ENCODE assay signal across 16 cellular contexts in genomic region chr7:50332241-50333176, GRCh38. TPM values are rescaled to one million over a fixed set of nuclear protein-coding genes. Genes with fewer than 3 reads are reported as not detected.
DNase-seq lines count a peak whose midpoint lies in the region; ATAC-seq and TF ChIP-seq lines count a peak whose summit lies in the region.
"Had no signal": no experiment of that assay in that cellular context is flagged by ENCODE, and none has a peak within 500 bp of the region (broad histone marks: within the 10 kb centered on the region; RNA-seq: fewer than 3 reads in every experiment).

No MANE protein-coding gene starts in this region.

- peak overlapping the region; percentile 95 for H3K4me2 ChIP-seq in Loucy (ENCODE audit: low read depth, low read length, poor library complexity, severe bottlenecking)

- no peak for TF ChIP-seq CTCF in Loucy (conservative IDR thresholded peaks at IDR 0.05; ENCODE audit: low read length)
- no peak for TF ChIP-seq CTCF in vagina (IDR thresholded peaks at IDR 0.05)

- no peak for ATAC-seq in stimulated activated naive CD8-positive, alpha-beta T cell treated with anti-CD3 and anti-CD28 coated beads, Interleukin-15, amount 100 ng/mL, for 72 hours
- no peak for ATAC-seq in stimulated activated naive CD8-positive, alpha-beta T cell treated with anti-CD3 and anti-CD28 coated beads, Interleukin-15, Interleukin-2, amounts not matched to agents 100 U/mL and 50 U/mL, for 24 hours
- ATAC-seq in GM21737 (IDR thresholded peaks at IDR 0.05; ENCODE audit: unreplicated experiment) (no peak), HG03095 (IDR thresholded peaks at IDR 0.05; ENCODE audit: unreplicated experiment) (no peak)
- ATAC-seq: heart right ventricle had no signal

- no peak for TF ChIP-seq POLR2A in vagina (IDR thresholded peaks at IDR 0.05)

- H3K27me3 Mint-ChIP-seq in stimulated activated naive CD8-positive, alpha-beta T cell treated with anti-CD3 and anti-CD28 coated beads, Interleukin-15, amount 100 ng/mL, for 72 hours = no peaks in the 10 kb centered on the region
- H3K27me3 Mint-ChIP-seq in dendritic cell treated with granulocyte-macrophage colony-stimulating factor and Interleukin-4, amounts not matched to agents 40 ng/mL and 50 ng/mL, for 4 days = no peaks in the 10 kb centered on the region

- H3K9me3 ChIP-seq in Loucy (ENCODE audit: insufficient read depth, low read depth, low read length) = no peaks in the 10 kb centered on the region
- H3K9me3 ChIP-seq in vagina = no peaks in the 10 kb centered on the region
- H3K9me3 ChIP-seq: esophagus squamous epithelium, heart right ventricle, prostate gland had no signal

- no peaks in the 10 kb centered on the region for H3K9me3 Mint-ChIP-seq in stimulated activated naive CD8-positive, alpha-beta T cell treated with anti-CD3 and anti-CD28 coated beads, Interleukin-15, amount 100 ng/mL, for 72 hours
- no peaks in the 10 kb centered on the region for H3K9me3 Mint-ChIP-seq in dendritic cell treated with granulocyte-macrophage colony-stimulating factor and Interleukin-4, amounts not matched to agents 40 ng/mL and 50 ng/mL, for 4 days

- peak in 1 of 2 donors; percentile 18 for DNase-seq in stimulated activated naive CD8-positive, alpha-beta T cell treated with anti-CD3 and anti-CD28 coated beads, Interleukin-15, amount 100 ng/mL, for 72 hours
- no peak for DNase-seq in stimulated activated naive CD8-positive, alpha-beta T cell treated with anti-CD3 and anti-CD28 coated beads, Interleukin-15, Interleukin-2, amounts not matched to agents 100 U/mL and 50 U/mL, for 24 hours
- DNase-seq in vagina (ENCODE audit: extremely low spot score in 2 of 2) = no peak
- no peak for DNase-seq in cortex of kidney (lab: John Stamatoyannopoulos, UW)
- DNase-seq: AML-193, esophagus squamous epithelium, heart right ventricle, kidney, NCI-H187, NCI-H526 treated with DMSO at 0.1 percent for 48 hours, SJCRH30 had no signal

- no peaks in the 10 kb centered on the region for H4K20me1 ChIP-seq in Loucy (ENCODE audit: insufficient read depth, low read length, poor library complexity, severe bottlenecking)

- peak overlapping the region; percentile 1 for H3K27ac ChIP-seq in vagina
- H3K27ac ChIP-seq: prostate gland, SJCRH30 had no signal

- H3K4me1 ChIP-seq in Loucy (ENCODE audit: insufficient read depth, low read length, poor library complexity, severe bottlenecking) (peaks cover 82% of the 10 kb centered on the region), vagina (no peaks in the 10 kb centered on the region)
- H3K4me1 ChIP-seq: prostate gland, SJCRH30 had no signal

- H3K4me3 Mint-ChIP-seq in stimulated activated naive CD8-positive, alpha-beta T cell treated with anti-CD3 and anti-CD28 coated beads, Interleukin-15, amount 100 ng/mL, for 72 hours = peak overlapping the region in 1 of 2 donors; percentile 61
- no peak overlapping the region for H3K4me3 Mint-ChIP-seq in dendritic cell treated with granulocyte-macrophage colony-stimulating factor and Interleukin-4, amounts not matched to agents 40 ng/mL and 50 ng/mL, for 4 days

- no peak overlapping the region for H2AFZ ChIP-seq in Loucy (ENCODE audit: low read length)

- peaks cover 14% of the 10 kb centered on the region for H3F3A ChIP-seq in Loucy (ENCODE audit: low read depth)

- H3K27me3 ChIP-seq in Loucy (ENCODE audit: insufficient read depth, low read length, poor library complexity, severe bottlenecking) = no peaks in the 10 kb centered on the region
- no peaks in the 10 kb centered on the region for H3K27me3 ChIP-seq in vagina

- H3K79me2 ChIP-seq in Loucy (ENCODE audit: insufficient read depth, low read length) = peaks cover 79% of the 10 kb centered on the region

- H3K27ac Mint-ChIP-seq in stimulated activated naive CD8-positive, alpha-beta T cell treated with anti-CD3 and anti-CD28 coated beads, Interleukin-15, amount 100 ng/mL, for 72 hours = peak overlapping the region; percentile 62 to 94
- H3K27ac Mint-ChIP-seq in dendritic cell treated with granulocyte-macrophage colony-stimulating factor and Interleukin-4, amounts not matched to agents 40 ng/mL and 50 ng/mL, for 4 days = peak overlapping the region; percentile 19

- peak overlapping the region; percentile 71 for H3K4me3 ChIP-seq in Loucy (ENCODE audit: low read length, poor library complexity, severe bottlenecking)
- H3K4me3 ChIP-seq in vagina = no peak overlapping the region
- H3K4me3 ChIP-seq: esophagus squamous epithelium, prostate gland, SJCRH30 had no signal

- peaks cover 50% of the 10 kb centered on the region for H3K36me3 Mint-ChIP-seq in dendritic cell treated with granulocyte-macrophage colony-stimulating factor and Interleukin-4, amounts not matched to agents 40 ng/mL and 50 ng/mL, for 4 days (ENCODE audit: low read depth)

- peaks cover 52% of the 10 kb centered on the region for H3K4me1 Mint-ChIP-seq in stimulated activated naive CD8-positive, alpha-beta T cell treated with anti-CD3 and anti-CD28 coated beads, Interleukin-15, amount 100 ng/mL, for 72 hours
- H3K4me1 Mint-ChIP-seq in dendritic cell treated with granulocyte-macrophage colony-stimulating factor and Interleukin-4, amounts not matched to agents 40 ng/mL and 50 ng/mL, for 4 days (ENCODE audit: low read depth) = peaks cover 40% of the 10 kb centered on the region

- intact Hi-C loops in dendritic cell treated with granulocyte-macrophage colony-stimulating factor and Interleukin-4, amounts not matched to agents 40 ng/mL and 50 ng/mL, for 4 days (cut with micrococcal nuclease) = loop anchor here (5.0 kb wide), 1 partner anchor 35 kb away; no protein-coding TSS in a partner anchor
- intact Hi-C loops in vagina (cut with DNase I) = no loop called here

- H3K9me2 ChIP-seq in Loucy (replicated peaks; ENCODE audit: low read depth, low read length) = no peaks in the 10 kb centered on the region

- H3K9ac ChIP-seq in Loucy (ENCODE audit: low read depth, low read length, poor library complexity, severe bottlenecking) = peak overlapping the region; percentile 85

- H3K36me3 ChIP-seq in Loucy (ENCODE audit: insufficient read depth, low read length) = peaks cover 44% of the 10 kb centered on the region
- no peaks in the 10 kb centered on the region for H3K36me3 ChIP-seq in vagina
- H3K36me3 ChIP-seq: esophagus squamous epithelium, prostate gland, SJCRH30 had no signal

RNA-seq across cellular contexts. Expression of gene IKZF1, which starts 28.0 kb away (rescaled TPM):
- 44.9 TPM for total RNA-seq in vagina
- total RNA-seq: SJCRH30 had no signal
